In genomic region chr4:18937746-18938145, GRCh38 we compare ENCODE assay signal across 22 cellular contexts.
"Had no signal": no experiment of that assay in that cellular context is flagged by ENCODE, and none has a peak within 500 bp of the region (broad histone marks: within the 10 kb centered on the region; RNA-seq: fewer than 3 reads in every experiment).

No MANE protein-coding gene starts in this region.

- H3K4me3 Mint-ChIP-seq: dendritic cell treated with granulocyte-macrophage colony-stimulating factor and Interleukin-4, amounts not matched to agents 40 ng/mL and 50 ng/mL, for 4 days; memory B cell; naive thymus-derived CD4-positive, alpha-beta T cell; nephron progenitor cell; stimulated activated naive CD8-positive, alpha-beta T cell treated with anti-CD3 and anti-CD28 coated beads, Interleukin-15, amount 100 ng/mL, for 72 hours had no signal

- H3K9me3 ChIP-seq: colonic mucosa, esophagus squamous epithelium, lower lobe of right lung, pancreas, suprapubic skin, vagina had no signal

- H3K27me3 ChIP-seq: colonic mucosa, esophagus squamous epithelium, pancreas, suprapubic skin, vagina had no signal

- H3K27ac Mint-ChIP-seq: dendritic cell treated with granulocyte-macrophage colony-stimulating factor and Interleukin-4, amounts not matched to agents 40 ng/mL and 50 ng/mL, for 4 days; memory B cell; naive thymus-derived CD4-positive, alpha-beta T cell; stimulated activated naive CD8-positive, alpha-beta T cell treated with anti-CD3 and anti-CD28 coated beads, Interleukin-15, amount 100 ng/mL, for 72 hours had no signal

- H3K36me3 ChIP-seq: colonic mucosa, esophagus squamous epithelium, lower lobe of right lung, pancreas, suprapubic skin, vagina had no signal

- H3K4me3 ChIP-seq: colonic mucosa, esophagus squamous epithelium, lower lobe of right lung, pancreas, smooth muscle cell, suprapubic skin, vagina had no signal

- H3K4me2 ChIP-seq: smooth muscle cell had no signal

- H3K4me1 ChIP-seq: colonic mucosa, esophagus squamous epithelium, lower lobe of right lung, pancreas, suprapubic skin, vagina had no signal

- DNase-seq: colonic mucosa; effector memory CD4-positive, alpha-beta T cell; erythroblast; esophagus squamous epithelium; left ventricle myocardium superior; lower lobe of right lung; midbrain; naive thymus-derived CD4-positive, alpha-beta T cell; nephron progenitor cell; occipital lobe; pancreas; stimulated activated CD4-positive, alpha-beta T cell treated with anti-CD3 and anti-CD28 coated beads, Interleukin-12 subunit alpha, Interleukin-12 subunit beta, amount 100 ng/mL, for 4 hours; stimulated activated CD4-positive, alpha-beta T cell treated with anti-CD3 and anti-CD28 coated beads, Interleukin-1b, Interleukin-23, amount 100 ng/mL, for 48 hours; stimulated activated CD4-positive, alpha-beta T cell treated with anti-CD3 and anti-CD28 coated beads, Interleukin-4, amount 100 ng/mL, for 1 hour; stimulated activated CD8-positive, alpha-beta memory T cell treated with anti-CD3 and anti-CD28 coated beads, Interleukin-4, amount 100 ng/mL, for 48 hours; stimulated activated naive CD4-positive, alpha-beta T cell; stimulated activated naive CD8-positive, alpha-beta T cell treated with anti-CD3 and anti-CD28 coated beads, Interleukin-15, amount 100 ng/mL, for 72 hours had no signal

- H3K27ac ChIP-seq: colonic mucosa, esophagus squamous epithelium, lower lobe of right lung, pancreas, suprapubic skin, vagina had no signal

- H3K4me1 Mint-ChIP-seq: naive thymus-derived CD4-positive, alpha-beta T cell; stimulated activated naive CD8-positive, alpha-beta T cell treated with anti-CD3 and anti-CD28 coated beads, Interleukin-15, amount 100 ng/mL, for 72 hours had no signal

- H3K36me3 Mint-ChIP-seq: memory B cell; naive thymus-derived CD4-positive, alpha-beta T cell had no signal

- H3K27me3 Mint-ChIP-seq: dendritic cell treated with granulocyte-macrophage colony-stimulating factor and Interleukin-4, amounts not matched to agents 40 ng/mL and 50 ng/mL, for 4 days; memory B cell; naive thymus-derived CD4-positive, alpha-beta T cell; stimulated activated naive CD8-positive, alpha-beta T cell treated with anti-CD3 and anti-CD28 coated beads, Interleukin-15, amount 100 ng/mL, for 72 hours had no signal
